Comparison of ENCODE assay signal across 9 cellular contexts in the genomic region with DNA sequence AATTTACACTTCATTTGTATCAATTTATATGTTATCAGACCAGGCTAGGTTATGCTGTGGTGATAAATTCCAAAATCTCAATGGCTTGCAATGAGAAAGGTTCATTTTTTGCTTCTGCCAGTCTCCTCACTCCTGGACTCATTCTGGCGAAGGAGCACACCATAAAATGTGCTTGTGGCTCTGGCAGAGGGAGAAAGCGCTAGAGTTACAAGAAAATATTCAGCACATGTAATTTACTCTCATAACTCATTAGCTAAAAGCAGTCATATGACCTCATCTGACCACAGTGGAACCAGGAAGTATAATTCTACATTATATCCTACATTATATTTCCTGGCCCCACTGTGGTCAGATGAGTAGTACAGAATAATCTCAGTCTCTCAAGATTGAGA.
DNase-seq lines count a peak whose midpoint lies in the region; ATAC-seq and TF ChIP-seq lines count a peak whose summit lies in the region.
"Had no signal": no experiment of that assay in that cellular context is flagged by ENCODE, and none has a peak within 500 bp of the region (broad histone marks: within the 10 kb centered on the region; RNA-seq: fewer than 3 reads in every experiment).

No MANE protein-coding gene starts in this region.

- in situ Hi-C loops in HAP-1 (cut with MboI; ENCODE audit: low sequenced_read_pairs): no loop called here

- no peaks in the 10 kb centered on the region for H3K9me3 Mint-ChIP-seq in HFFc6

- H3K4me1 ChIP-seq in RWPE2 (ENCODE audit: insufficient read depth, poor library complexity, severe bottlenecking) (peaks cover 20% of the 10 kb centered on the region), smooth muscle cell (ENCODE audit: low read depth) (no peaks in the 10 kb centered on the region), BE2C (peaks cover 26% of the 10 kb centered on the region), HAP-1 (no peaks in the 10 kb centered on the region)

- H3K27me3 ChIP-seq in RWPE2 (ENCODE audit: insufficient read depth, poor library complexity, severe bottlenecking): no peaks in the 10 kb centered on the region
- H3K27me3 ChIP-seq in smooth muscle cell (ENCODE audit: low read depth): no peaks in the 10 kb centered on the region
- H3K27me3 ChIP-seq in BE2C: no peaks in the 10 kb centered on the region
- H3K27me3 ChIP-seq in HAP-1 (ENCODE audit: low read depth): no peaks in the 10 kb centered on the region

- H3K4me3 ChIP-seq in RWPE2 (ENCODE audit: severe bottlenecking) (no peak overlapping the region), fibroblast of pulmonary artery (replicated peaks; ENCODE audit: low read depth, low read length) (no peak overlapping the region), smooth muscle cell (no peak overlapping the region), BE2C (ENCODE audit: low read depth, low read length) (no peak overlapping the region), HAP-1 (no peak overlapping the region)

- peak; percentile 57 for ATAC-seq in RWPE2 (ENCODE audit: low read depth)

- H3K4me2 ChIP-seq in smooth muscle cell: peak overlapping the region; percentile 25

- no peaks in the 10 kb centered on the region for H3K9me3 ChIP-seq in RWPE2 (ENCODE audit: severe bottlenecking)
- H3K9me3 ChIP-seq in smooth muscle cell (replicated peaks; ENCODE audit: low read depth): no peaks in the 10 kb centered on the region
- H3K9me3 ChIP-seq in BE2C: no peaks in the 10 kb centered on the region
- no peaks in the 10 kb centered on the region for H3K9me3 ChIP-seq in HAP-1

- no peaks in the 10 kb centered on the region for H3K79me2 ChIP-seq in smooth muscle cell (ENCODE audit: low read depth)

- H3K36me3 ChIP-seq in RWPE2 (ENCODE audit: low read depth) (no peaks in the 10 kb centered on the region), smooth muscle cell (ENCODE audit: low read depth) (no peaks in the 10 kb centered on the region), BE2C (no peaks in the 10 kb centered on the region), HAP-1 (replicated peaks) (no peaks in the 10 kb centered on the region)

- H3K27ac ChIP-seq in RWPE2 (ENCODE audit: poor library complexity, severe bottlenecking): peak overlapping the region; percentile 66
- H3K27ac ChIP-seq in smooth muscle cell (ENCODE audit: low read depth): peak overlapping the region; percentile 98

- peak overlapping the region; percentile 93 for H3K9ac ChIP-seq in smooth muscle cell (ENCODE audit: low read depth)

- H3K4me1 Mint-ChIP-seq in HFFc6 (ENCODE audit: low read depth): peaks cover 30% of the 10 kb centered on the region
- H3K4me1 Mint-ChIP-seq: activated CD4-positive, alpha-beta memory T cell treated with anti-CD3 and anti-CD28 coated beads, Interleukin-2, amount 10 ng/mL, durations not matched to agents 7 days and 5 days had no signal

- DNase-seq in HFFc6 (peak; percentile 54), RWPE2 (ENCODE audit: low spot score) (no peak), fibroblast of pulmonary artery (ENCODE audit: low read depth) (peak; percentile 40), smooth muscle cell (lab: John Stamatoyannopoulos, UW; ENCODE audit: unreplicated experiment) (no peak), BE2C (no peak), NCI-H1092 (lab: John Stamatoyannopoulos, UW) (no peak), HAP-1 (ENCODE audit: low spot score in 2 of 2) (no peak), NCI-H146 (lab: John Stamatoyannopoulos, UW) (no peak)
- DNase-seq: activated CD4-positive, alpha-beta memory T cell treated with anti-CD3 and anti-CD28 coated beads, Interleukin-2, amount 10 ng/mL, durations not matched to agents 7 days and 5 days had no signal

- 70% methylated on average over 2 of the region's 2 CpGs for WGBS in smooth muscle cell (ENCODE audit: low lambda C conversion rate)

- H3K4me3 Mint-ChIP-seq in HFFc6: peak overlapping the region; percentile 72
- H3K4me3 Mint-ChIP-seq: activated CD4-positive, alpha-beta memory T cell treated with anti-CD3 and anti-CD28 coated beads, Interleukin-2, amount 10 ng/mL, durations not matched to agents 7 days and 5 days had no signal

- TF ChIP-seq CTCF in HFFc6 (IDR thresholded peaks at IDR 0.05): no peak
- TF ChIP-seq CTCF in RWPE2 (IDR thresholded peaks at IDR 0.05; ENCODE audit: poor library complexity, severe bottlenecking): no peak
- no peak for TF ChIP-seq CTCF in fibroblast of pulmonary artery (IDR thresholded peaks at IDR 0.05; ENCODE audit: low read length, missing control alignments)
- TF ChIP-seq CTCF in smooth muscle cell (IDR thresholded peaks at IDR 0.05; ENCODE audit: borderline replicate concordance, insufficient read depth, poor library complexity, severe bottlenecking): no peak
- TF ChIP-seq CTCF in BE2C (IDR thresholded peaks at IDR 0.05; ENCODE audit: low read depth, low read length): no peak

- no peaks in the 10 kb centered on the region for H4K20me1 ChIP-seq in smooth muscle cell (ENCODE audit: low read depth)

- H3K27me3 Mint-ChIP-seq in HFFc6 (ENCODE audit: insufficient read depth): peaks cover 4% of the 10 kb centered on the region; the same call in 1 of the 2 replicates
- H3K27me3 Mint-ChIP-seq: activated CD4-positive, alpha-beta memory T cell treated with anti-CD3 and anti-CD28 coated beads, Interleukin-2, amount 10 ng/mL, durations not matched to agents 7 days and 5 days had no signal

- no peak overlapping the region for H2AFZ ChIP-seq in smooth muscle cell (ENCODE audit: low read depth)

- no peaks in the 10 kb centered on the region for H3F3A ChIP-seq in smooth muscle cell (ENCODE audit: low read depth)

- peak overlapping the region; percentile 99 for H3K27ac Mint-ChIP-seq in HFFc6
- H3K27ac Mint-ChIP-seq: activated CD4-positive, alpha-beta memory T cell treated with anti-CD3 and anti-CD28 coated beads, Interleukin-2, amount 10 ng/mL, durations not matched to agents 7 days and 5 days had no signal

- no peaks in the 10 kb centered on the region for H3K36me3 Mint-ChIP-seq in HFFc6 (ENCODE audit: low read depth)

Comparison
In these comparisons a context has a peak if more than half of its experiments do, and no peak if none do; other contexts are left out.
1. DNase-seq: peak in HFFc6 (single experiment) and fibroblast of pulmonary artery (single experiment); none in RWPE2 (single experiment), smooth muscle cell (single experiment), BE2C (single experiment), NCI-H1092 (single experiment), HAP-1 (0 of 2) and NCI-H146 (single experiment).